Comparison of ENCODE assay signal across 20 cellular contexts in the genomic region with DNA sequence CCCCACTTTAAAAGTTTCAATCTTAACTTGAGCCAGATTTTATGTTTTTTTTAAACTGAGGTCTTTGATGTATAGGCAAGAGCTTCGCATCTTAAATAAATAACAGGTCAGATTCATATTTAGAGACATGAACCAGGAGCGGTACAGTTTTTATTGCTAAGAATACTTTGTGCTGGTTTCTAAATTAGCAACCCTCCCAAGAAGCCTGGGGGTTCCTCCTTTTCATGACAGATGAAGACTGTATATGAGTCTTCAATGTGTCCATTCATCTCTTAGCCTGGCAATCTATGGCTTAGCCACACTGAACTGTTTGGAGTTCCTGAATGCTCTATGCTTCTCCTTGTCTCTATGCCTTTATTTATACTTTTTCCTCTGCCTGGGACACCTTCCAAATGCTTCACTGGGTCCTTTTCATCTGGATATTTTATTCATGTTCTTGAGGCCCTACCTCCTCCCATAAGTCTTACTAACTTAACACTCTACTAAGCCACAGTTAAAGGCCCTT.
A peak's percentile ranks its signal among the peaks of the same experiment; 100 is the strongest.
DNase-seq lines count a peak whose midpoint lies in the region; ATAC-seq lines count a peak whose summit lies in the region.
"Had no signal": no experiment of that assay in that cellular context is flagged by ENCODE, and none has a peak within 500 bp of the region (broad histone marks: within the 10 kb centered on the region; RNA-seq: fewer than 3 reads in every experiment).

No MANE protein-coding gene starts in this region.

- H4K8ac ChIP-seq in neuronal stem cell (ENCODE audit: low read depth, low read length): no peak overlapping the region

- no peak overlapping the region for H2BK15ac ChIP-seq in neuronal stem cell (ENCODE audit: low read length)

- no peak overlapping the region for H3K4me2 ChIP-seq in neuronal stem cell (ENCODE audit: insufficient read depth, low read length, poor library complexity, severe bottlenecking)
- H3K4me2 ChIP-seq: BLaER1 treated with 17β-estradiol and CSF1 and Interleukin-3, amounts not matched to agents 10 nM and 100 nM; GM23338 had no signal

- H3K9me3 ChIP-seq in neuronal stem cell (replicated peaks in 1 of 2; ENCODE audit: control insufficient read depth in 2 of 2, insufficient read depth in 1 of 2, low read depth in 1 of 2, low read length in 2 of 2): no peaks in the 10 kb centered on the region

- H2AK5ac ChIP-seq in neuronal stem cell (ENCODE audit: low read depth, low read length): no peak overlapping the region

- H2BK5ac ChIP-seq in neuronal stem cell (ENCODE audit: low read length): no peak overlapping the region

- H3K79me1 ChIP-seq in neuronal stem cell (ENCODE audit: low read depth, low read length): no peaks in the 10 kb centered on the region

- no CpG with 5 or more reads among the region's 2 CpGs for WGBS in neuronal stem cell (ENCODE audit: extremely low coverage in 2 of 2, insufficient read length in 2 of 2, insufficient replicate concordance in 1 of 2), 2 donors

- no peak overlapping the region for H4K91ac ChIP-seq in neuronal stem cell (ENCODE audit: low read depth, low read length, poor library complexity)

- no peak overlapping the region for H3K27ac ChIP-seq in neuronal stem cell (replicated peaks; ENCODE audit: low read length)
- H3K27ac ChIP-seq: BLaER1 treated with 17β-estradiol and CSF1 and Interleukin-3, amounts not matched to agents 10 nM and 100 nM had no signal

- no peaks in the 10 kb centered on the region for H3K36me3 ChIP-seq in neuronal stem cell (replicated peaks in 1 of 2; ENCODE audit: control insufficient read depth in 2 of 2, insufficient read depth in 2 of 2, low read length in 2 of 2)
- H3K36me3 ChIP-seq: BLaER1 treated with 17β-estradiol and CSF1 and Interleukin-3, amounts not matched to agents 10 nM and 100 nM had no signal

- H2BK120ac ChIP-seq in neuronal stem cell (ENCODE audit: low read depth, low read length): no peak overlapping the region

- no peak overlapping the region for H2AFZ ChIP-seq in neuronal stem cell (ENCODE audit: low read length)
- H2AFZ ChIP-seq: GM23338 had no signal

- H2BK12ac ChIP-seq in neuronal stem cell (ENCODE audit: low read length): no peak overlapping the region

- no peak overlapping the region for H3K4me3 ChIP-seq in neuronal stem cell (ENCODE audit: low read length in 2 of 2)
- H3K4me3 ChIP-seq: BLaER1 treated with 17β-estradiol and CSF1 and Interleukin-3, amounts not matched to agents 10 nM and 100 nM; GM23338; K562 had no signal

- no peaks in the 10 kb centered on the region for H3K27me3 ChIP-seq in neuronal stem cell (ENCODE audit: control insufficient read depth in 3 of 3, insufficient read depth in 3 of 3, low read depth in 1 of 3, low read length in 3 of 3)
- H3K27me3 ChIP-seq: BLaER1 treated with 17β-estradiol and CSF1 and Interleukin-3, amounts not matched to agents 10 nM and 100 nM had no signal

- H3K14ac ChIP-seq in neuronal stem cell (ENCODE audit: low read length): no peak overlapping the region

- H3K9ac ChIP-seq in neuronal stem cell (ENCODE audit: low read depth, low read length, poor library complexity): no peak overlapping the region
- H3K9ac ChIP-seq: BLaER1 treated with 17β-estradiol and CSF1 and Interleukin-3, amounts not matched to agents 10 nM and 100 nM had no signal

- no peak overlapping the region for H3K23ac ChIP-seq in neuronal stem cell (ENCODE audit: low read depth, low read length, poor library complexity)

- H3K4ac ChIP-seq in neuronal stem cell (ENCODE audit: low read length): no peak overlapping the region

- DNase-seq in COLO829 (ENCODE audit: low spot score): peak; percentile 78
- DNase-seq in RPMI7951 (ENCODE audit: low read depth): peak; percentile 43
- DNase-seq in foreskin melanocyte: peak; percentile 91
- DNase-seq in GDM1 (lab: John Stamatoyannopoulos, UW): no peak
- no peak for DNase-seq in ecto neural progenitor cell (ENCODE audit: low spot score)
- no peak for DNase-seq in neuronal stem cell (ENCODE audit: low spot score)
- no peak for DNase-seq in HCEC 1CT
- DNase-seq: CD8-positive, alpha-beta T cell; COR-L47; DMS 273 treated with DMSO at 0.1 percent for 48 hours; DMS53; DND-41; EL; HFFc6; IMR-90 had no signal

- H3K4me1 ChIP-seq in neuronal stem cell (ENCODE audit: control insufficient read depth in 2 of 2, insufficient read depth in 1 of 2, low read depth in 1 of 2, low read length in 2 of 2): no peaks in the 10 kb centered on the region
- H3K4me1 ChIP-seq: BLaER1 treated with 17β-estradiol and CSF1 and Interleukin-3, amounts not matched to agents 10 nM and 100 nM had no signal

- ATAC-seq in HG03565 (IDR thresholded peaks at IDR 0.05; ENCODE audit: unreplicated experiment): peak; percentile 59
- ATAC-seq: CD8-positive, alpha-beta T cell; GM23338; HCT116; K562 had no signal

- H3K18ac ChIP-seq in neuronal stem cell (ENCODE audit: low read length): no peak overlapping the region

Comparison
In these comparisons a context has a peak if more than half of its experiments do, and no peak if none do; other contexts are left out.
1. DNase-seq: peak in COLO829 (single experiment), RPMI7951 (single experiment) and foreskin melanocyte (single experiment); none in GDM1 (single experiment), ecto neural progenitor cell (single experiment), neuronal stem cell (single experiment) and HCEC 1CT (single experiment).